35 cellular contexts compared by ENCODE assay signal in the genomic region with DNA sequence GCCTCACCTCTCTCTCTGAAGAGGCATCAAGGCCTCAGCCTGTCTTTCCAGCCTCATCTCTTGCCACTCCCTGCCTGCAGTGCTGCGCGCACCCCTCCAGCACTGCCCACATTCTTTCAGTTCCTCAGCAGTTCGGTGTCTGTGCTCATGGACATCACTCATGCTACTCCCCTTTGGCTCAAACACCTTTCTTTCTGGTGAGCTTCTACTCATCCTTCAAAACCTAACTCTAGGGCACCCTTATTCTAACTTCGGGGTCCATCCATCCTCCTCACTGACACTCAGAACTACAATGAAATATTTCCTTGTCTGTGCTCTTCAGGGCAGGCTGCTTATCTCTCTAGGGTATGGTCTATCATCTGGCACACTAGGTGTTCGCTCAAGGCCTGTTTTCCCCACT.
"Had no signal": no experiment of that assay in that cellular context is flagged by ENCODE, and none has a peak within 500 bp of the region (broad histone marks: within the 10 kb centered on the region; RNA-seq: fewer than 3 reads in every experiment).

No MANE protein-coding gene starts in this region.

- H3K4me3 ChIP-seq: adrenal gland, body of pancreas, breast epithelium had no signal

- ATAC-seq: activated CD4-positive, alpha-beta T cell treated with anti-CD3 and anti-CD28 coated beads for 36 hours; activated CD8-positive, alpha-beta memory T cell treated with anti-CD3 and anti-CD28 coated beads, Interleukin-2, amount 10 ng/mL, durations not matched to agents 7 days and 5 days; activated CD8-positive, alpha-beta T cell treated with anti-CD3 and anti-CD28 coated beads, Interleukin-2, amount 10 ng/mL, durations not matched to agents 7 days and 5 days; body of pancreas had no signal

- H3K36me3 Mint-ChIP-seq: activated CD8-positive, alpha-beta memory T cell treated with anti-CD3 and anti-CD28 coated beads, Interleukin-2, amount 10 ng/mL, durations not matched to agents 7 days and 5 days; activated naive CD4-positive, alpha-beta T cell treated with anti-CD3 and anti-CD28 coated beads, Interleukin-2, amount 10 ng/mL, durations not matched to agents 7 days and 5 days; activated naive CD4-positive, alpha-beta T cell treated with anti-CD3 and anti-CD28 coated beads, Interleukin-2, amount 50 U/mL, for 24 hours had no signal

- H3K4me1 ChIP-seq: adrenal gland, breast epithelium had no signal

- H3K27me3 ChIP-seq: adrenal gland, body of pancreas, brain microvascular endothelial cell, breast epithelium had no signal

- H3K27ac Mint-ChIP-seq: activated B cell treated with CpG ODN at 0.5 μM for 24 hours; activated CD4-positive, alpha-beta memory T cell treated with anti-CD3 and anti-CD28 coated beads, Interleukin-2, amount 10 ng/mL, durations not matched to agents 7 days and 5 days; activated CD4-positive, alpha-beta T cell treated with anti-CD3 and anti-CD28 coated beads for 36 hours; activated CD4-positive, alpha-beta T cell treated with anti-CD3 and anti-CD28 coated beads, Interleukin-2, amount 10 ng/mL, durations not matched to agents 7 days and 5 days; activated CD8-positive, alpha-beta memory T cell treated with anti-CD3 and anti-CD28 coated beads, Interleukin-2, amount 10 ng/mL, durations not matched to agents 7 days and 5 days; activated CD8-positive, alpha-beta T cell treated with anti-CD3 and anti-CD28 coated beads, Interleukin-2, amount 10 ng/mL, durations not matched to agents 7 days and 5 days; activated naive CD4-positive, alpha-beta T cell treated with anti-CD3 and anti-CD28 coated beads, Interleukin-2, amount 10 ng/mL, durations not matched to agents 7 days and 5 days; activated naive CD4-positive, alpha-beta T cell treated with anti-CD3 and anti-CD28 coated beads, Interleukin-2, amount 50 U/mL, for 24 hours; activated naive CD8-positive, alpha-beta T cell treated with anti-CD3 and anti-CD28 coated beads for 36 hours; activated T-cell treated with anti-CD3 and anti-CD28 coated beads, Interleukin-2, amount 50 U/mL, for 24 hours; activated T-helper 2 cell treated with anti-CD3 and anti-CD28 coated beads, Interferon-gamma antibody, Interleukin-2, Interleukin-4, amounts not matched to agents 10 μg/mL and 5 μg/mL and 100 μg/mL, durations not matched to agents 14 hours and 24 hours and 36 hours; T-helper 1 cell treated with Interleukin-12 subunit alpha and Interleukin-12 subunit beta and Interleukin-4 antibody, amounts not matched to agents 30 μg/mL and 1 μg/mL, for 36 hours; T-helper 2 cell treated with Interferon-gamma antibody and Interleukin-4, amounts not matched to agents 5 μg/mL and 100 μg/mL, for 36 hours had no signal

- H3K4me1 Mint-ChIP-seq: activated B cell treated with CpG ODN at 0.5 μM for 24 hours; activated CD4-positive, alpha-beta memory T cell treated with anti-CD3 and anti-CD28 coated beads, Interleukin-2, amount 10 ng/mL, durations not matched to agents 7 days and 5 days; activated CD4-positive, alpha-beta T cell treated with anti-CD3 and anti-CD28 coated beads for 36 hours; activated CD4-positive, alpha-beta T cell treated with anti-CD3 and anti-CD28 coated beads, Interleukin-2, amount 10 ng/mL, durations not matched to agents 7 days and 5 days; activated CD8-positive, alpha-beta memory T cell treated with anti-CD3 and anti-CD28 coated beads, Interleukin-2, amount 10 ng/mL, durations not matched to agents 7 days and 5 days; activated naive CD4-positive, alpha-beta T cell treated with anti-CD3 and anti-CD28 coated beads, Interleukin-2, amount 10 ng/mL, durations not matched to agents 7 days and 5 days; activated naive CD4-positive, alpha-beta T cell treated with anti-CD3 and anti-CD28 coated beads, Interleukin-2, amount 50 U/mL, for 24 hours; activated naive CD8-positive, alpha-beta T cell treated with anti-CD3 and anti-CD28 coated beads for 36 hours; central memory CD8-positive, alpha-beta T cell had no signal

- DNase-seq: activated B cell treated with CpG ODN at 0.5 μM for 24 hours; activated CD4-positive, alpha-beta memory T cell treated with anti-CD3 and anti-CD28 coated beads, Interleukin-2, amount 10 ng/mL, durations not matched to agents 7 days and 5 days; activated CD4-positive, alpha-beta T cell treated with anti-CD3 and anti-CD28 coated beads for 1 hour; activated CD4-positive, alpha-beta T cell treated with anti-CD3 and anti-CD28 coated beads for 36 hours; activated CD4-positive, alpha-beta T cell treated with anti-CD3 and anti-CD28 coated beads for 48 hours; activated CD4-positive, alpha-beta T cell treated with anti-CD3 and anti-CD28 coated beads, Interleukin-2, amount 10 ng/mL, durations not matched to agents 7 days and 5 days; activated CD4-positive, alpha-beta T cell treated with anti-CD3 and anti-CD28 coated beads, Interleukin-2, amount 50 U/mL, for 48 hours; activated CD8-positive, alpha-beta memory T cell treated with anti-CD3 and anti-CD28 coated beads for 24 hours; activated CD8-positive, alpha-beta memory T cell treated with anti-CD3 and anti-CD28 coated beads, Interleukin-2, amount 10 ng/mL, durations not matched to agents 7 days and 5 days; activated CD8-positive, alpha-beta memory T cell treated with anti-CD3 and anti-CD28 coated beads, Interleukin-2, amount 50 U/mL, for 48 hours; activated CD8-positive, alpha-beta T cell treated with anti-CD3 and anti-CD28 coated beads, Interleukin-2, amount 10 ng/mL, durations not matched to agents 7 days and 5 days; activated effector memory CD4-positive, alpha-beta T cell treated with Interleukin-2 at 50 U/mL for 16 hours; activated gamma-delta T cell; activated naive CD4-positive, alpha-beta T cell treated with anti-CD3 and anti-CD28 coated beads, Interleukin-2, amount 10 ng/mL, durations not matched to agents 7 days and 5 days; activated naive CD4-positive, alpha-beta T cell treated with Interleukin-2 at 50 U/mL for 16 hours; activated naive CD8-positive, alpha-beta T cell treated with anti-CD3 and anti-CD28 coated beads for 36 hours; activated T-cell treated with anti-CD3 and anti-CD28 coated beads, Interleukin-2, amount 50 U/mL, for 24 hours; activated T-cell treated with anti-CD3 and anti-CD28 coated beads, Interleukin-2, amount 50 U/mL, for 48 hours; adrenal gland; amniotic stem cell; aorta; body of pancreas; brain microvascular endothelial cell; caudate nucleus; cerebellar nuclear complex; T-helper 1 cell; T-helper 2 cell; T-helper 9 cell had no signal

- H3K36me3 ChIP-seq: adrenal gland, brain microvascular endothelial cell, breast epithelium had no signal

- H3K4me3 Mint-ChIP-seq: activated B cell treated with CpG ODN at 0.5 μM for 24 hours; activated CD4-positive, alpha-beta memory T cell treated with anti-CD3 and anti-CD28 coated beads, Interleukin-2, amount 10 ng/mL, durations not matched to agents 7 days and 5 days; activated CD4-positive, alpha-beta T cell treated with anti-CD3 and anti-CD28 coated beads for 36 hours; activated CD4-positive, alpha-beta T cell treated with anti-CD3 and anti-CD28 coated beads, Interleukin-2, amount 10 ng/mL, durations not matched to agents 7 days and 5 days; activated CD8-positive, alpha-beta memory T cell treated with anti-CD3 and anti-CD28 coated beads, Interleukin-2, amount 10 ng/mL, durations not matched to agents 7 days and 5 days; activated CD8-positive, alpha-beta T cell treated with anti-CD3 and anti-CD28 coated beads, Interleukin-2, amount 10 ng/mL, durations not matched to agents 7 days and 5 days; activated naive CD4-positive, alpha-beta T cell treated with anti-CD3 and anti-CD28 coated beads, Interleukin-2, amount 10 ng/mL, durations not matched to agents 7 days and 5 days; activated naive CD4-positive, alpha-beta T cell treated with anti-CD3 and anti-CD28 coated beads, Interleukin-2, amount 50 U/mL, for 24 hours; activated naive CD8-positive, alpha-beta T cell treated with anti-CD3 and anti-CD28 coated beads for 36 hours; activated T-cell treated with anti-CD3 and anti-CD28 coated beads, Interleukin-2, amount 50 U/mL, for 24 hours; central memory CD8-positive, alpha-beta T cell; T-helper 1 cell treated with Interleukin-12 subunit alpha and Interleukin-12 subunit beta and Interleukin-4 antibody, amounts not matched to agents 30 μg/mL and 1 μg/mL, for 36 hours; T-helper 2 cell treated with Interferon-gamma antibody and Interleukin-4, amounts not matched to agents 5 μg/mL and 100 μg/mL, for 36 hours had no signal

- H3K27me3 Mint-ChIP-seq: activated B cell treated with CpG ODN at 0.5 μM for 24 hours; activated CD4-positive, alpha-beta memory T cell treated with anti-CD3 and anti-CD28 coated beads, Interleukin-2, amount 10 ng/mL, durations not matched to agents 7 days and 5 days; activated CD4-positive, alpha-beta T cell treated with anti-CD3 and anti-CD28 coated beads for 36 hours; activated CD4-positive, alpha-beta T cell treated with anti-CD3 and anti-CD28 coated beads, Interleukin-2, amount 10 ng/mL, durations not matched to agents 7 days and 5 days; activated CD8-positive, alpha-beta memory T cell treated with anti-CD3 and anti-CD28 coated beads, Interleukin-2, amount 10 ng/mL, durations not matched to agents 7 days and 5 days; activated naive CD4-positive, alpha-beta T cell treated with anti-CD3 and anti-CD28 coated beads, Interleukin-2, amount 10 ng/mL, durations not matched to agents 7 days and 5 days; activated naive CD4-positive, alpha-beta T cell treated with anti-CD3 and anti-CD28 coated beads, Interleukin-2, amount 50 U/mL, for 24 hours; activated naive CD8-positive, alpha-beta T cell treated with anti-CD3 and anti-CD28 coated beads for 36 hours; activated T-cell treated with anti-CD3 and anti-CD28 coated beads, Interleukin-2, amount 50 U/mL, for 24 hours; central memory CD8-positive, alpha-beta T cell had no signal

- H3K9me3 ChIP-seq: adrenal gland, body of pancreas, breast epithelium had no signal

- H3K27ac ChIP-seq: adrenal gland, body of pancreas, brain microvascular endothelial cell, breast epithelium, VCaP had no signal

- H3K9me3 Mint-ChIP-seq: activated B cell treated with CpG ODN at 0.5 μM for 24 hours; activated CD4-positive, alpha-beta memory T cell treated with anti-CD3 and anti-CD28 coated beads, Interleukin-2, amount 10 ng/mL, durations not matched to agents 7 days and 5 days; activated CD4-positive, alpha-beta T cell treated with anti-CD3 and anti-CD28 coated beads, Interleukin-2, amount 10 ng/mL, durations not matched to agents 7 days and 5 days; activated naive CD4-positive, alpha-beta T cell treated with anti-CD3 and anti-CD28 coated beads, Interleukin-2, amount 10 ng/mL, durations not matched to agents 7 days and 5 days; activated naive CD8-positive, alpha-beta T cell treated with anti-CD3 and anti-CD28 coated beads for 36 hours; activated T-cell treated with anti-CD3 and anti-CD28 coated beads, Interleukin-2, amount 50 U/mL, for 24 hours; activated T-helper 2 cell treated with anti-CD3 and anti-CD28 coated beads, Interferon-gamma antibody, Interleukin-2, Interleukin-4, amounts not matched to agents 10 μg/mL and 5 μg/mL and 100 μg/mL, durations not matched to agents 14 hours and 24 hours and 36 hours; T-helper 1 cell treated with Interleukin-12 subunit alpha and Interleukin-12 subunit beta and Interleukin-4 antibody, amounts not matched to agents 30 μg/mL and 1 μg/mL, for 36 hours; T-helper 2 cell treated with Interferon-gamma antibody and Interleukin-4, amounts not matched to agents 5 μg/mL and 100 μg/mL, for 36 hours had no signal
